In genomic region chr11:1401656-1402221, GRCh38 we compare ENCODE assay signal across 1 cellular context.
TF ChIP-seq lines count a peak whose summit lies in the region.

No MANE protein-coding gene starts in this region.

TF ChIP-seq in HepG2, 621 proteins besides CTCF, POLR2A, EP300 and RAD21 (continued from another document and continues in another):
- TF ChIP-seq ZNF281 (CRISPR knock-in tag; IDR thresholded peaks at IDR 0.05; ENCODE audit: borderline replicate concordance) (peak; percentile 68; the same call in 1 of the 2 replicates), ZNF770 (CRISPR knock-in tag; IDR thresholded peaks at IDR 0.05) (no peak), ZNF333 (CRISPR knock-in tag; IDR thresholded peaks at IDR 0.05; ENCODE audit: borderline replicate concordance) (peak; percentile 36; the same call in 1 of the 2 replicates), RARA (CRISPR knock-in tag; IDR thresholded peaks at IDR 0.05) (peak; percentile 52), CSRNP1 (CRISPR knock-in tag; IDR thresholded peaks at IDR 0.05) (0 out of 2 replicates have a peak, but pooled peaks have one; percentile 51), ARID4A (CRISPR knock-in tag; IDR thresholded peaks at IDR 0.05; ENCODE audit: borderline replicate concordance) (peak; percentile 47; the same call in 1 of the 2 replicates), RXRA (CRISPR knock-in tag; IDR thresholded peaks at IDR 0.05) (peak; percentile 47; the same call in 1 of the 2 replicates), ZNF230 (CRISPR knock-in tag; IDR thresholded peaks at IDR 0.05) (peak; percentile 49; the same call in 1 of the 2 replicates), JUNB (CRISPR knock-in tag; IDR thresholded peaks at IDR 0.05; ENCODE audit: borderline replicate concordance) (peak; percentile 36; the same call in 1 of the 2 replicates), MLLT10 (CRISPR knock-in tag; IDR thresholded peaks at IDR 0.05) (no peak), HDAC2 (CRISPR knock-in tag; IDR thresholded peaks at IDR 0.05) (0 out of 2 replicates have a peak, but pooled peaks have one; percentile 39), CENPT (CRISPR knock-in tag; IDR thresholded peaks at IDR 0.05; ENCODE audit: low read depth) (peak; percentile 60; the same call in 1 of the 2 replicates), ZNF83 (CRISPR knock-in tag; IDR thresholded peaks at IDR 0.05; ENCODE audit: borderline replicate concordance) (peak; percentile 36; the same call in 1 of the 2 replicates), IKZF5 (CRISPR knock-in tag; IDR thresholded peaks at IDR 0.05) (peak; percentile 43; the same call in 1 of the 2 replicates), ZNF564 (CRISPR knock-in tag; IDR thresholded peaks at IDR 0.05) (no peak), ZFP90 (CRISPR knock-in tag; IDR thresholded peaks at IDR 0.05; ENCODE audit: borderline replicate concordance) (0 out of 2 replicates have a peak, but pooled peaks have one; percentile 50), ZBTB25 (CRISPR knock-in tag; IDR thresholded peaks at IDR 0.05) (0 out of 2 replicates have a peak, but pooled peaks have one; percentile 36), THRA (CRISPR knock-in tag; IDR thresholded peaks at IDR 0.05; ENCODE audit: borderline replicate concordance) (peak; percentile 61), ZNF569 (CRISPR knock-in tag; IDR thresholded peaks at IDR 0.05; ENCODE audit: borderline replicate concordance) (no peak), BRF2 (CRISPR knock-in tag; IDR thresholded peaks at IDR 0.05) (no peak), ZNF773 (CRISPR knock-in tag; IDR thresholded peaks at IDR 0.05; ENCODE audit: borderline replicate concordance) (peak; percentile 83; the same call in 1 of the 2 replicates), TGIF2 (CRISPR knock-in tag; IDR thresholded peaks at IDR 0.05) (peak; percentile 56; the same call in 1 of the 2 replicates), MEF2D (CRISPR knock-in tag; IDR thresholded peaks at IDR 0.05) (peak; percentile 36; the same call in 1 of the 2 replicates), PPARG (CRISPR knock-in tag; conservative IDR thresholded peaks at IDR 0.05) (0 out of 2 replicates have a peak, but pooled peaks have one; percentile 38), HOXA3 (CRISPR knock-in tag; IDR thresholded peaks at IDR 0.05) (0 out of 2 replicates have a peak, but pooled peaks have one; percentile 32), AKAP8 (CRISPR knock-in tag; IDR thresholded peaks at IDR 0.05) (no peak), PRDM15 (CRISPR knock-in tag; IDR thresholded peaks at IDR 0.05) (no peak), BATF2 (CRISPR knock-in tag; IDR thresholded peaks at IDR 0.05) (0 out of 2 replicates have a peak, but pooled peaks have one; percentile 64), NFYC (CRISPR knock-in tag; IDR thresholded peaks at IDR 0.05) (no peak), HOXA5 (CRISPR knock-in tag; IDR thresholded peaks at IDR 0.05) (peak; percentile 85; the same call in 1 of the 2 replicates), ZBTB43 (CRISPR knock-in tag; conservative IDR thresholded peaks at IDR 0.05) (0 out of 2 replicates have a peak, but pooled peaks have one; percentile 60), HOXA7 (CRISPR knock-in tag; IDR thresholded peaks at IDR 0.05) (0 out of 2 replicates have a peak, but pooled peaks have one; percentile 68)
